In the genomic region with DNA sequence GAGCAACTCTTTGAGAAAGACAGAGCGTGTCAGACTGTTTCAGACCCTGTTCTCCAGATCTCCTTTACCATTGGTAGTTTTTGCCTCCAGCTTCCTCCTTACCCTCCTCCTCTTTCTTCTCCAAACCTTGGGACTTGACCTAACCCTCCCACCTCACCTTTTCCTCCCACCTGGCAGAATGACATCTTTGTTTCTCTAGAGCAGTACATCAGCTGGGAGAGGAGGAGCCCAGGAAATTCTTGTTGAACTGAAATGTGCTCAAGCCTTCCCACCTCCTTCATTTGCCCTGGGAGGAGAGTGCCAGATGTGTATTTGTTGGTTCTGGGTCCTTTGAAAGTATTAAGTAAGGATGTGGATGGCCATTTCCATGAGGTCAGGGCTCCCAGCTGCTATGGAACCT, we compare ENCODE assay signal across 23 cellular contexts.
"Had no signal": no experiment of that assay in that cellular context is flagged by ENCODE, and none has a peak within 500 bp of the region (broad histone marks: within the 10 kb centered on the region; RNA-seq: fewer than 3 reads in every experiment).

No MANE protein-coding gene starts in this region.

- ATAC-seq: left lung; mucosa of descending colon; natural killer cell treated with Interleukin-12 subunit alpha and Interleukin-12 subunit beta and Interleukin-15 and Interleukin-18, amount 100 ng/mL, for 72 hours; sciatic nerve; stimulated activated effector memory CD8-positive, alpha-beta T cell treated with anti-CD3 and anti-CD28 coated beads, Interleukin-12 subunit alpha, Interleukin-12 subunit beta, amount 100 ng/mL, for 72 hours; stimulated activated naive CD8-positive, alpha-beta T cell treated with anti-CD3 and anti-CD28 coated beads, Interleukin-15, Interleukin-2, amounts not matched to agents 100 U/mL and 50 U/mL, for 24 hours had no signal

- FAIRE-seq: colon, frontal cortex, kidney had no signal

- H3K9ac ChIP-seq: parathyroid adenoma had no signal

- H2AFZ ChIP-seq: parathyroid adenoma had no signal

- H3K27me3 ChIP-seq: dorsolateral prefrontal cortex, left lung, neutrophil, right atrium auricular region, testis, tibial nerve, upper lobe of left lung had no signal

- H3K79me2 ChIP-seq: parathyroid adenoma had no signal

- H3K27ac ChIP-seq: left lung, neutrophil, parathyroid adenoma, right atrium auricular region, testis, tibial nerve, upper lobe of left lung had no signal

- DNase-seq: effector CD4-positive, alpha-beta T cell; kidney; left lung; mesenchymal stem cell; mucosa of descending colon; naive B cell; stimulated activated CD4-positive, alpha-beta T cell treated with anti-CD3 and anti-CD28 coated beads, Interleukin-2, amount 100 ng/mL, for 24 hours; stimulated activated CD4-positive, alpha-beta T cell treated with anti-CD3 and anti-CD28 coated beads, Interleukin-4, amount 100 ng/mL, for 24 hours; stimulated activated naive CD8-positive, alpha-beta T cell treated with anti-CD3 and anti-CD28 coated beads, Interleukin-15, Interleukin-2, amounts not matched to agents 100 U/mL and 50 U/mL, for 24 hours; substantia nigra; testis; upper lobe of left lung had no signal

- H3K36me3 ChIP-seq: left lung, neutrophil, right atrium auricular region, tibial nerve, upper lobe of left lung had no signal

- H3K9me3 ChIP-seq: left lung, mucosa of descending colon, neutrophil, right atrium auricular region, testis, upper lobe of left lung had no signal

- H3K4me1 ChIP-seq: left lung, parathyroid adenoma, testis, tibial nerve, upper lobe of left lung had no signal

- H3K4me3 ChIP-seq: dorsolateral prefrontal cortex, left lung, mucosa of descending colon, right atrium auricular region, smooth muscle cell, testis, tibial nerve, upper lobe of left lung had no signal

- H3K4me2 ChIP-seq: smooth muscle cell had no signal
